Comparison of ENCODE assay signal across 8 cellular contexts in genomic region chr14:31927348-31927826, GRCh38.
A peak's percentile ranks its signal among the peaks of the same experiment; 100 is the strongest.
DNase-seq lines count a peak whose midpoint lies in the region; ATAC-seq and TF ChIP-seq lines count a peak whose summit lies in the region.

No MANE protein-coding gene starts in this region.

- H3K36me3 ChIP-seq in OCI-LY7 (ENCODE audit: insufficient read depth, low read length): no peaks in the 10 kb centered on the region

- no peaks in the 10 kb centered on the region for H3K4me1 ChIP-seq in OCI-LY7 (ENCODE audit: insufficient read depth, low read length, poor library complexity, severe bottlenecking)

- no peak overlapping the region for H2AFZ ChIP-seq in OCI-LY7 (ENCODE audit: low read length)

- DNase-seq in GM04503 (ENCODE audit: low read depth) (peak; percentile 93), SW480 (ENCODE audit: low spot score) (peak; percentile 38), fibroblast of villous mesenchyme (ENCODE audit: low read depth) (peak; percentile 97), pons (ENCODE audit: low spot score) (peak; percentile 48), NCI-H345 treated with DMSO at 0.1 percent for 48 hours (lab: John Stamatoyannopoulos, UW; ENCODE audit: unreplicated experiment) (no peak), SKM-1 treated with dmso at 0.1 percent for 144 hours (lab: John Stamatoyannopoulos, UW; ENCODE audit: unreplicated experiment) (no peak), OCI-LY7 (ENCODE audit: low spot score) (no peak)

- H3K79me2 ChIP-seq in OCI-LY7 (ENCODE audit: insufficient read depth, low read depth, low read length): no peaks in the 10 kb centered on the region

- no peaks in the 10 kb centered on the region for H3K9me3 ChIP-seq in OCI-LY7 (ENCODE audit: low read length)

- CTCF ChIA-PET in OCI-LY7 (lab: Charles Lee; ENCODE audit: unreplicated experiment): interaction anchor here (0.8 to 1.3 kb wide), 3 partner anchors 13 to 325 kb away, joined by 3 to 6 read pairs (median 5); no protein-coding TSS in a partner anchor

- intact Hi-C loops in OCI-LY7 (cut with micrococcal nuclease; ENCODE audit: unreplicated experiment): loop anchor here (10.0 kb wide), 3 partner anchors 147 to 547 kb away; partner anchors contain the start of gene ARHGAP5

- no peak for ATAC-seq in GM18519 (IDR thresholded peaks at IDR 0.05; ENCODE audit: low FRiP score, unreplicated experiment)

- no peaks in the 10 kb centered on the region for H4K20me1 ChIP-seq in OCI-LY7 (ENCODE audit: insufficient read depth, low read length)

- H3K4me2 ChIP-seq in OCI-LY7 (ENCODE audit: low read length): no peak overlapping the region

- H3K9me2 ChIP-seq in OCI-LY7 (ENCODE audit: insufficient read depth, low read length): no peaks in the 10 kb centered on the region

- no peak overlapping the region for H3K4me3 ChIP-seq in fibroblast of villous mesenchyme (ENCODE audit: low read depth, low read length)
- no peak overlapping the region for H3K4me3 ChIP-seq in OCI-LY7 (ENCODE audit: low read depth, low read length, poor library complexity, severe bottlenecking)

- H3K27ac ChIP-seq in OCI-LY7 (ENCODE audit: low read depth, low read length, poor library complexity, severe bottlenecking): no peak overlapping the region

- BruUV-seq in OCI-LY7 (replicated peaks; lab: Mats Ljungman, UMichigan): no TSS peak

- TF ChIP-seq CTCF in fibroblast of villous mesenchyme (IDR thresholded peaks at IDR 0.05; ENCODE audit: insufficient read depth, low read depth, low read length) (no peak), OCI-LY7 (conservative IDR thresholded peaks at IDR 0.05; ENCODE audit: low read length) (no peak)

- POLR2A ChIA-PET in OCI-LY7 (lab: Charles Lee): interaction anchor here (0.6 to 1.5 kb wide), 3 partner anchors 19 to 336 kb away, joined by 3 to 4 read pairs (median 3); no protein-coding TSS in a partner anchor

Comparison
In these comparisons a context has a peak if more than half of its experiments do, and no peak if none do; other contexts are left out.
1. DNase-seq: peak in GM04503 (single experiment), SW480 (single experiment), fibroblast of villous mesenchyme (single experiment) and pons (single experiment); none in NCI-H345 treated with DMSO at 0.1 percent for 48 hours (single experiment), SKM-1 treated with dmso at 0.1 percent for 144 hours (single experiment) and OCI-LY7 (single experiment).